8 cellular contexts compared by ENCODE assay signal in the genomic region with DNA sequence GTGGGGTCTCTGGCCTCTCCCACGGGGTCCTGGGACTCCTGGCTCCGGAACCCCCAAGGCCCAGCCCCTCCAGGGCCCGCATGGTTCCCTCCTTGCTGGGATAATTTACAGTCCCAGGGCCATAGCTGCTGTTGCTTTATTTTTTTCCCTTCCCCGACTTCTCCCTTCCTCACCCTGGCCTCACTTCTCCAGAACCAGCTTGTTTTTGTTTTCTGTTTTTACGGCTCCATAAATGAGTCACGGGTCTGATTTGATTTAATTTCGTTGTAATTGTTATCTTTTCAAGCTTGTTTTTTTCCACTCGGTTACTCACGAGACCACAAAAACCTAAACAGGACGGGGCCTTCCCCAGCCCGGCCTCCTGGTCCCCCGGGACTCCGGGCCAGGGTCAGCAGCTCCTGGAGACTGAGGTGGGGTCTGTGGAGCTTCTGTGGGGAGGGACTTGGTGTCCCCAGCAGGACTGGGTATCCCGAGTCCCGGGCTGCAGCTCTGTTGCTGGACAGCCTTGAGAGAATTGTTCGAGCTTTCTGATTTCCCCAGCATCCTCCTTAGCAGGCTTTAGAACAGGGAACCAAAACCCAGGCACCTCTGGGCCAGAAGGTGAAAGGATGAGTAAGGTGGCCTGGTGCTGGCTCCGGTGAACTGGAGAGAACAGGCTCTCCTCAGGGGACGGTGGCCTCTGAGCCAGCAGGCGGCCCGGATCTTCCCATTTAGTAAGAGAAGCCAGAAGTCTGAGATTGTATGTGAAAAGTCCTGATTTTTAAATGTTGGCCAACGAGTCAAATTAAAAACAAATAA.
DNase-seq lines count a peak whose midpoint lies in the region; ATAC-seq and TF ChIP-seq lines count a peak whose summit lies in the region.

No MANE protein-coding gene starts in this region.

- no peak for DNase-seq in stimulated activated naive CD8-positive, alpha-beta T cell treated with anti-CD3 and anti-CD28 coated beads, Interleukin-15, Interleukin-2, amounts not matched to agents 100 U/mL and 50 U/mL, for 24 hours
- DNase-seq in SK-N-SH = peak; percentile 64
- DNase-seq in glomerular visceral epithelial cell (ENCODE audit: extremely low spot score) = peak; percentile 36
- DNase-seq in stomach = no peak
- DNase-seq in body of pancreas = no peak
- no peak for DNase-seq in NCI-H1417 treated with DMSO at 0.1 percent for 48 hours (lab: John Stamatoyannopoulos, UW)

- H3F3A ChIP-seq in SK-N-SH (replicated peaks; ENCODE audit: insufficient read depth) = no peaks in the 10 kb centered on the region

- no peaks in the 10 kb centered on the region for H3K9me3 Mint-ChIP-seq in stimulated activated naive CD8-positive, alpha-beta T cell treated with anti-CD3 and anti-CD28 coated beads, Interleukin-15, Interleukin-2, amounts not matched to agents 100 ng/mL and 50 ng/mL, for 24 hours

- H3K4me3 ChIP-seq in SK-N-SH (ENCODE audit: low read depth in 2 of 2, low read length in 1 of 2) = no peak overlapping the region
- H3K4me3 ChIP-seq in stomach = no peak overlapping the region
- H3K4me3 ChIP-seq in body of pancreas = no peak overlapping the region

- CTCF ChIA-PET in SK-N-SH (lab: Yijun Ruan, JAX) = interaction anchor here (1.0 to 1.2 kb wide), 2 partner anchors 19 to 179 kb away, joined by 3 read pairs; no protein-coding TSS in a partner anchor

- WGBS in SK-N-SH (ENCODE audit: low lambda C conversion rate) = 62% methylated on average over 19 of the region's 21 CpGs
- 61 to 72% (median 66%) methylated on average over 21 of the region's 21 CpGs for WGBS in stomach, 5 donors
- WGBS in body of pancreas, 2 donors = 70 to 80% methylated on average over 20 to 21 of the region's 21 CpGs

- H3K27ac ChIP-seq in SK-N-SH (ENCODE audit: low read depth in 2 of 2, low read length in 1 of 2) (peak overlapping the region in 1 of 2 experiments; percentile 43; a peak in 2 of 4 replicates), stomach (peak overlapping the region; percentile 75 to 89 (median 84)), body of pancreas (peak overlapping the region in 2 of 4 donors; percentile 51 to 53)

- H3K4me1 ChIP-seq in SK-N-SH (ENCODE audit: control insufficient read depth in 1 of 2, insufficient read depth in 2 of 2, low read depth in 1 of 2, low read length in 1 of 2) (peaks cover 14 to 23% of the 10 kb centered on the region in 2 experiments; a peak in 3 of 4 replicates), stomach (peaks cover 24 to 50% (median 33%) of the 10 kb centered on the region in 4 donors), body of pancreas (peaks cover 13% of the 10 kb centered on the region)

- H3K27ac Mint-ChIP-seq in stimulated activated naive CD8-positive, alpha-beta T cell treated with anti-CD3 and anti-CD28 coated beads, Interleukin-15, Interleukin-2, amounts not matched to agents 100 ng/mL and 50 ng/mL, for 24 hours = peak overlapping the region; percentile 67

- no peak for TF ChIP-seq EP300 in SK-N-SH (IDR thresholded peaks at IDR 0.05; ENCODE audit: borderline replicate concordance in 1 of 2, low read depth in 1 of 2, low read length in 1 of 2)
- no peak for TF ChIP-seq EP300 in stomach (IDR thresholded peaks at IDR 0.05)

- H3K9me2 ChIP-seq in SK-N-SH = no peaks in the 10 kb centered on the region

- no peak for ATAC-seq in stimulated activated naive CD8-positive, alpha-beta T cell treated with anti-CD3 and anti-CD28 coated beads, Interleukin-15, Interleukin-2, amounts not matched to agents 100 U/mL and 50 U/mL, for 24 hours
- ATAC-seq in body of pancreas = no peak
- ATAC-seq in HG02970 (IDR thresholded peaks at IDR 0.05; ENCODE audit: low FRiP score, unreplicated experiment) = no peak

- no peaks in the 10 kb centered on the region for H3K9me3 ChIP-seq in SK-N-SH
- no peaks in the 10 kb centered on the region for H3K9me3 ChIP-seq in stomach
- no peaks in the 10 kb centered on the region for H3K9me3 ChIP-seq in body of pancreas

- no peaks in the 10 kb centered on the region for H3K79me2 ChIP-seq in SK-N-SH (ENCODE audit: insufficient read depth)

- H3K4me1 Mint-ChIP-seq in stimulated activated naive CD8-positive, alpha-beta T cell treated with anti-CD3 and anti-CD28 coated beads, Interleukin-15, Interleukin-2, amounts not matched to agents 100 ng/mL and 50 ng/mL, for 24 hours (ENCODE audit: low read depth) = peaks cover 22% of the 10 kb centered on the region

- H4K20me1 ChIP-seq in SK-N-SH (ENCODE audit: insufficient read depth) = no peaks in the 10 kb centered on the region

- H3K27me3 ChIP-seq in SK-N-SH (ENCODE audit: insufficient read depth) (no peaks in the 10 kb centered on the region), stomach (no peaks in the 10 kb centered on the region), body of pancreas (no peaks in the 10 kb centered on the region)

- TF ChIP-seq POLR2A in stomach (IDR thresholded peaks at IDR 0.05) (no peak), body of pancreas (IDR thresholded peaks at IDR 0.05) (no peak)

- intact Hi-C loops in stomach (cut with DNase I; ENCODE audit: low total_unique reads) = no loop called here
- intact Hi-C loops in body of pancreas (cut with DNase I) = no loop called here

- peaks cover 11% of the 10 kb centered on the region for H3K27me3 Mint-ChIP-seq in stimulated activated naive CD8-positive, alpha-beta T cell treated with anti-CD3 and anti-CD28 coated beads, Interleukin-15, Interleukin-2, amounts not matched to agents 100 ng/mL and 50 ng/mL, for 24 hours

- no peak overlapping the region for H3K4me3 Mint-ChIP-seq in stimulated activated naive CD8-positive, alpha-beta T cell treated with anti-CD3 and anti-CD28 coated beads, Interleukin-15, Interleukin-2, amounts not matched to agents 100 ng/mL and 50 ng/mL, for 24 hours

- no peak for TF ChIP-seq RAD21 in SK-N-SH (IDR thresholded peaks at IDR 0.05; ENCODE audit: low read length)

- POLR2A ChIA-PET in SK-N-SH (lab: Yijun Ruan, JAX) = no interaction called here

- TF ChIP-seq CTCF in SK-N-SH (IDR thresholded peaks at IDR 0.05) (no peak), stomach (IDR thresholded peaks at IDR 0.05) (no peak), body of pancreas (IDR thresholded peaks at IDR 0.05) (no peak)

- peak overlapping the region; percentile 79 for H2AFZ ChIP-seq in SK-N-SH (ENCODE audit: low read depth)

- no peaks in the 10 kb centered on the region for H3K36me3 Mint-ChIP-seq in stimulated activated naive CD8-positive, alpha-beta T cell treated with anti-CD3 and anti-CD28 coated beads, Interleukin-15, Interleukin-2, amounts not matched to agents 100 ng/mL and 50 ng/mL, for 24 hours (ENCODE audit: low read depth)

- H3K36me3 ChIP-seq in SK-N-SH (replicated peaks in 1 of 2; ENCODE audit: control insufficient read depth in 1 of 2, insufficient read depth in 2 of 2, low read length in 1 of 2) (no peaks in the 10 kb centered on the region), stomach (no peaks in the 10 kb centered on the region), body of pancreas (replicated peaks in 1 of 2; ENCODE audit: insufficient read depth in 1 of 2, low read depth in 2 of 2) (no peaks in the 10 kb centered on the region)

- H3K4me2 ChIP-seq in SK-N-SH = peak overlapping the region; percentile 52; the same call in 1 of the 2 replicates

- H3K9ac ChIP-seq in SK-N-SH = no peak overlapping the region; the same call in 1 of the 2 replicates

TF ChIP-seq in SK-N-SH, 30 proteins besides CTCF, POLR2A, EP300 and RAD21 (continues in another document):
- no peak for TF ChIP-seq MXI1 (IDR thresholded peaks at IDR 0.05; ENCODE audit: low read depth, low read length)
- no peak for TF ChIP-seq RFX5 (IDR thresholded peaks at IDR 0.05; ENCODE audit: low read length)
- TF ChIP-seq JUND (IDR thresholded peaks at IDR 0.05) = no peak
- TF ChIP-seq, protein P1, sequence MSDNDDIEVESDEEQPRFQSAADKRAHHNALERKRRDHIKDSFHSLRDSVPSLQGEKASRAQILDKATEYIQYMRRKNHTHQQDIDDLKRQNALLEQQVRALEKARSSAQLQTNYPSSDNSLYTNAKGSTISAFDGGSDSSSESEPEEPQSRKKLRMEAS (IDR thresholded peaks at IDR 0.05; ENCODE audit: low read depth) = no peak
- TF ChIP-seq FOXJ3 (CRISPR knock-in tag; IDR thresholded peaks at IDR 0.05) = no peak
- TF ChIP-seq TCF12 (IDR thresholded peaks at IDR 0.05) = no peak
- TF ChIP-seq EZH2phosphoT487 (IDR thresholded peaks at IDR 0.05; ENCODE audit: borderline replicate concordance, low read depth) = no peak
- TF ChIP-seq, protein P2, sequence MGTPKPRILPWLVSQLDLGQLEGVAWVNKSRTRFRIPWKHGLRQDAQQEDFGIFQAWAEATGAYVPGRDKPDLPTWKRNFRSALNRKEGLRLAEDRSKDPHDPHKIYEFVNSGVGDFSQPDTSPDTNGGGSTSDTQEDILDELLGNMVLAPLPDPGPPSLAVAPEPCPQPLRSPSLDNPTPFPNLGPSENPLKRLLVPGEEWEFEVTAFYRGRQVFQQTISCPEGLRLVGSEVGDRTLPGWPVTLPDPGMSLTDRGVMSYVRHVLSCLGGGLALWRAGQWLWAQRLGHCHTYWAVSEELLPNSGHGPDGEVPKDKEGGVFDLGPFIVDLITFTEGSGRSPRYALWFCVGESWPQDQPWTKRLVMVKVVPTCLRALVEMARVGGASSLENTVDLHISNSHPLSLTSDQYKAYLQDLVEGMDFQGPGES (IDR thresholded peaks at IDR 0.05; ENCODE audit: low read depth, low read length) = no peak
- no peak for TF ChIP-seq REST (IDR thresholded peaks at IDR 0.05; ENCODE audit: low read depth, low read length)

Comparison
In these comparisons a context has a peak if more than half of its experiments do, and no peak if none do; other contexts are left out.
1. DNase-seq: peak in SK-N-SH (single experiment) and glomerular visceral epithelial cell (single experiment); none in stimulated activated naive CD8-positive, alpha-beta T cell treated with anti-CD3 and anti-CD28 coated beads, Interleukin-15, Interleukin-2, amounts not matched to agents 100 U/mL and 50 U/mL, for 24 hours (single experiment), stomach (single experiment), body of pancreas (0 of 4) and NCI-H1417 treated with DMSO at 0.1 percent for 48 hours (single experiment).